In the genomic region with DNA sequence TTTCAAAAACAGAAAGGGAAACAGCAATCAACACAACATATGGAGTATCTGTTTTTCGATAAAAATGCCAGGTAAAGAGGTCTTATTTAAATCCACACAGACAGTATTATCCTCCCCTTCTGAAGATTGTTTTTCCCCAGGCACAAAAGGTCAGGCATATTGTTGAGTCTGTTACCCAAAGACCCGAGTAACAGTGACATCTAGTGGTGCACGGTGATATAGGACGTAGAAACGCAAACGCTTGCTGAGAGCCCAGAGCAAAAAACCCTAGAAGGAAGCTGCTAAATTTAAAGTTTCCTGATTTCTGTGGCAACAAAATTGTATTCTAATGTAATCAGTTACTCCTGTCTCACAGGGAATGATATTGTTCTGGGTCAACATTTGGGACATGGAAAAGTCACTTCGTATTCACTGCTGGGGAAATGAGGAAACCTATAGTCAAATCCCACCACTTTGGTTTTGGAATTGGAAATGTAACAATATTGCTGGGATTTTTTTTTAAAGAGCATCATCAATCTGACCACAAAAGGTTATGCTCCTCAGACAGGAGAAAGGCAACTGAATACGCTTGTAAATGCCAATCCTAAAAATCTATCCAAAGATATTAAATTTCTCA, we compare ENCODE assay signal across 9 cellular contexts.
DNase-seq lines count a peak whose midpoint lies in the region; ATAC-seq and TF ChIP-seq lines count a peak whose summit lies in the region.
"Had no signal": no experiment of that assay in that cellular context is flagged by ENCODE, and none has a peak within 500 bp of the region (broad histone marks: within the 10 kb centered on the region; RNA-seq: fewer than 3 reads in every experiment).

No MANE protein-coding gene starts in this region.

- no peak overlapping the region for H3K27ac ChIP-seq in IMR-90 (ENCODE audit: insufficient read depth, low read length)
- no peak overlapping the region for H3K27ac ChIP-seq in OCI-LY1 (ENCODE audit: low read depth, low read length, poor library complexity, severe bottlenecking)
- H3K27ac ChIP-seq in neural progenitor cell, result no peak overlapping the region
- H3K27ac ChIP-seq in tibial artery, result peak overlapping the region; percentile 4 to 19
- H3K27ac ChIP-seq: skin epidermis had no signal

- H3K9me3 ChIP-seq in IMR-90 (ENCODE audit: control insufficient read depth, insufficient read depth, low read length), result no peaks in the 10 kb centered on the region
- no peaks in the 10 kb centered on the region for H3K9me3 ChIP-seq in OCI-LY1 (ENCODE audit: low read length)
- H3K9me3 ChIP-seq in neural progenitor cell (ENCODE audit: low read depth), result no peaks in the 10 kb centered on the region
- H3K9me3 ChIP-seq in tibial artery, result no peaks in the 10 kb centered on the region

- dilution Hi-C loops in IMR-90 (cut with HindIII; ENCODE audit: low sequenced_read_pairs, unreplicated experiment), result no loop called here

- no peak overlapping the region for H2AK5ac ChIP-seq in IMR-90 (ENCODE audit: low read depth, low read length)

- no CpG with 5 or more reads among the region's 8 CpGs for WGBS in IMR-90 (ENCODE audit: extremely low coverage in 2 of 2, insufficient read length in 1 of 2), 2 experiments

- no peaks in the 10 kb centered on the region for H3K79me2 ChIP-seq in OCI-LY1 (ENCODE audit: insufficient read depth, low read length)
- H3K79me2 ChIP-seq in neural progenitor cell (ENCODE audit: low read depth), result no peaks in the 10 kb centered on the region

- ATAC-seq in GM21723 (IDR thresholded peaks at IDR 0.05; ENCODE audit: unreplicated experiment), result peak; percentile 97
- peak; percentile 91 for ATAC-seq in IMR-90 (ENCODE audit: low read depth)

- H2AFZ ChIP-seq in IMR-90 (replicated peaks; ENCODE audit: low read length, poor library complexity) (no peak overlapping the region), OCI-LY1 (ENCODE audit: low read length) (no peak overlapping the region), neural progenitor cell (replicated peaks) (peak overlapping the region; percentile 45)

- POLR2A ChIA-PET in IMR-90 (lab: Charles Lee; ENCODE audit: unreplicated experiment), result no interaction called here

- H3K18ac ChIP-seq in IMR-90 (ENCODE audit: low read depth, low read length), result no peak overlapping the region

- no peak for TF ChIP-seq POLR2A in IMR-90 (IDR thresholded peaks at IDR 0.05; ENCODE audit: low read depth, low read length)

- H4K20me1 ChIP-seq in IMR-90 (ENCODE audit: insufficient read depth, low read length) (no peaks in the 10 kb centered on the region), OCI-LY1 (ENCODE audit: insufficient read depth, low read length) (no peaks in the 10 kb centered on the region), neural progenitor cell (ENCODE audit: low read depth) (no peaks in the 10 kb centered on the region)

- peaks cover 32% of the 10 kb centered on the region for H3K4me1 Mint-ChIP-seq in neural progenitor cell

- H3K4me2 ChIP-seq in IMR-90 (ENCODE audit: low read depth, low read length), result no peak overlapping the region
- H3K4me2 ChIP-seq in OCI-LY1 (ENCODE audit: low read length), result no peak overlapping the region
- H3K4me2 ChIP-seq in neural progenitor cell, result no peak overlapping the region

- no peak overlapping the region for H4K5ac ChIP-seq in IMR-90 (ENCODE audit: low read depth, low read length)

- H3K4me1 ChIP-seq in IMR-90 (ENCODE audit: control insufficient read depth, insufficient read depth, low read length) (no peaks in the 10 kb centered on the region; the same call in 1 of the 2 replicates), OCI-LY1 (ENCODE audit: insufficient read depth, low read length, severe bottlenecking) (no peaks in the 10 kb centered on the region), neural progenitor cell (peaks cover 28% of the 10 kb centered on the region), tibial artery (peaks cover 0 to 42% (median 5%) of the 10 kb centered on the region in 4 donors)

- H2BK15ac ChIP-seq in IMR-90 (ENCODE audit: low read depth, low read length), result no peak overlapping the region

- H2BK20ac ChIP-seq in IMR-90 (ENCODE audit: low read depth, low read length), result no peak overlapping the region

- no peak overlapping the region for H2AK9ac ChIP-seq in IMR-90 (replicated peaks; ENCODE audit: low read depth, low read length, poor library complexity)

- TF ChIP-seq CTCF in IMR-90 (conservative IDR thresholded peaks at IDR 0.05; ENCODE audit: low read depth, low read length) (peak; percentile 82), OCI-LY1 (IDR thresholded peaks at IDR 0.05; ENCODE audit: low read length) (peak; percentile 88), fibroblast of pulmonary artery (IDR thresholded peaks at IDR 0.05; ENCODE audit: low read length, missing control alignments) (peak; percentile 89), neural progenitor cell (IDR thresholded peaks at IDR 0.05) (peak; percentile 86), tibial artery (IDR thresholded peaks at IDR 0.05) (peak; percentile 68 to 79)

- CTCF ChIA-PET in IMR-90 (lab: Yijun Ruan, JAX), result interaction anchor here (0.5 to 1.3 kb wide), 8 partner anchors 20 to 611 kb away, joined by 3 to 5 read pairs (median 3); no protein-coding TSS in a partner anchor

- no peak overlapping the region for H3K9ac ChIP-seq in IMR-90 (ENCODE audit: low read depth, low read length)
- no peak overlapping the region for H3K9ac ChIP-seq in OCI-LY1 (ENCODE audit: low read length)
- no peak overlapping the region for H3K9ac ChIP-seq in neural progenitor cell

- no peak overlapping the region for H3K4ac ChIP-seq in IMR-90 (ENCODE audit: low read depth, low read length)

- H3K36me3 Mint-ChIP-seq in neural progenitor cell, result no peaks in the 10 kb centered on the region

- H3K4me3 ChIP-seq in IMR-90 (ENCODE audit: insufficient read depth, low read depth, low read length) (no peak overlapping the region), OCI-LY1 (ENCODE audit: low read depth, low read length, poor library complexity, severe bottlenecking) (no peak overlapping the region), fibroblast of pulmonary artery (replicated peaks; ENCODE audit: low read depth, low read length) (no peak overlapping the region), neural progenitor cell (no peak overlapping the region), tibial artery (no peak overlapping the region)
- H3K4me3 ChIP-seq: skin epidermis had no signal

- no peak overlapping the region for H3K14ac ChIP-seq in IMR-90 (replicated peaks; ENCODE audit: low read depth, low read length)

- no peak overlapping the region for H4K91ac ChIP-seq in IMR-90 (ENCODE audit: insufficient read depth, low read depth, low read length)

- H3F3A ChIP-seq in OCI-LY1 (ENCODE audit: insufficient read depth, low read length) (no peaks in the 10 kb centered on the region), neural progenitor cell (ENCODE audit: low read depth) (no peaks in the 10 kb centered on the region)

- H3K79me1 ChIP-seq in IMR-90 (ENCODE audit: low read depth in 1 of 2, low read length in 2 of 2), result no peaks in the 10 kb centered on the region

- no peak overlapping the region for H3K23ac ChIP-seq in IMR-90 (ENCODE audit: low read depth, low read length)

- no peak overlapping the region for H3K4me3 Mint-ChIP-seq in neural progenitor cell

- no peaks in the 10 kb centered on the region for H3K9me3 Mint-ChIP-seq in neural progenitor cell

- no peak overlapping the region for H3K27ac Mint-ChIP-seq in neural progenitor cell

- intact Hi-C loops in IMR-90 (cut with micrococcal nuclease), result loop anchor here (1.0 to 10.0 kb wide), 10 partner anchors 52 to 1378 kb away; a partner anchor contains a TSS
- intact Hi-C loops in tibial artery (cut with DNase I; ENCODE audit: low total_unique reads), result no loop called here

- no peak overlapping the region for H4K8ac ChIP-seq in IMR-90 (ENCODE audit: low read depth in 2 of 2, low read length in 2 of 2)

- H2BK120ac ChIP-seq in IMR-90 (ENCODE audit: low read depth, low read length), result no peak overlapping the region

- no TSS peak for BruUV-seq in IMR-90 (replicated peaks; lab: Mats Ljungman, UMichigan)

- H3K9me2 ChIP-seq in OCI-LY1 (ENCODE audit: low read depth, low read length), result no peaks in the 10 kb centered on the region

- H3K9me1 ChIP-seq in IMR-90 (ENCODE audit: insufficient read depth, low read length), result 0 out of 2 replicates have a peak, but pooled peaks cover 2% of the 10 kb centered on the region

- H3K36me3 ChIP-seq in IMR-90 (ENCODE audit: control insufficient read depth, insufficient read depth, low read length) (no peaks in the 10 kb centered on the region), OCI-LY1 (ENCODE audit: insufficient read depth, low read length) (no peaks in the 10 kb centered on the region), neural progenitor cell (no peaks in the 10 kb centered on the region), tibial artery (no peaks in the 10 kb centered on the region)

- no peak overlapping the region for H3K56ac ChIP-seq in IMR-90 (ENCODE audit: extremely low read depth, insufficient read depth, low read length)

- H3K27me3 Mint-ChIP-seq in neural progenitor cell (ENCODE audit: insufficient read depth, low read depth), result no peaks in the 10 kb centered on the region

- peak; percentile 92 for TF ChIP-seq RAD21 in IMR-90 (IDR thresholded peaks at IDR 0.05; ENCODE audit: low read length)

- no peaks in the 10 kb centered on the region for H3K27me3 ChIP-seq in IMR-90 (ENCODE audit: control insufficient read depth, insufficient read depth, low read length)
- no peaks in the 10 kb centered on the region for H3K27me3 ChIP-seq in OCI-LY1 (ENCODE audit: insufficient read depth, low read length)
- H3K27me3 ChIP-seq in neural progenitor cell, result no peaks in the 10 kb centered on the region
- H3K27me3 ChIP-seq in tibial artery, result no peaks in the 10 kb centered on the region

- no peak overlapping the region for H2BK5ac ChIP-seq in IMR-90 (ENCODE audit: low read depth, low read length, poor library complexity, severe bottlenecking)

- DNase-seq in EL, result peak; percentile 79
- DNase-seq in IMR-90, result peak; percentile 78
- DNase-seq in activated T-cell treated with anti-CD3 and anti-CD28 coated beads for 48 hours (ENCODE audit: low read depth), result peak; percentile 46
- peak; percentile 89 for DNase-seq in fibroblast of pulmonary artery (ENCODE audit: low read depth)
- peak; percentile 79 for DNase-seq in neural progenitor cell (ENCODE audit: low spot score)
- peak; percentile 68 to 70 for DNase-seq in tibial artery

- in situ Hi-C loops in IMR-90 (cut with MboI; ENCODE audit: low sequenced_read_pairs), result no loop called here

TF ChIP-seq in IMR-90, 13 proteins besides CTCF, POLR2A, EP300 and RAD21:
- TF ChIP-seq SMC3 (IDR thresholded peaks at IDR 0.05; ENCODE audit: low read depth, low read length) (peak; percentile 80), MAZ (IDR thresholded peaks at IDR 0.05; ENCODE audit: borderline replicate concordance, low read depth, low read length) (no peak)

Comparison
In these comparisons a context has a peak if more than half of its experiments do, and no peak if none do; other contexts are left out.
1. H3K27ac ChIP-seq: peak in tibial artery (2 of 2); none in IMR-90 (single experiment), OCI-LY1 (single experiment) and neural progenitor cell (single experiment).
2. Peak in every context shown above with its lines, with median percentiles within 50 percentile points of each other: DNase-seq and CTCF ChIP-seq.